Comparison of ENCODE assay signal across 11 cellular contexts in genomic region chr6:137680678-137681346, GRCh38.
DNase-seq lines count a peak whose midpoint lies in the region; ATAC-seq and TF ChIP-seq lines count a peak whose summit lies in the region.
"Had no signal": no experiment of that assay in that cellular context is flagged by ENCODE, and none has a peak within 500 bp of the region (broad histone marks: within the 10 kb centered on the region; RNA-seq: fewer than 3 reads in every experiment).

No MANE protein-coding gene starts in this region.

- H3K9me3 ChIP-seq in effector memory CD4-positive, alpha-beta T cell (ENCODE audit: control insufficient read depth, low read length), result no peaks in the 10 kb centered on the region
- H3K9me3 ChIP-seq in heart right ventricle, result peaks cover 0 to 2% (median 0%) of the 10 kb centered on the region in 11 donors

- H3K27me3 ChIP-seq in effector memory CD4-positive, alpha-beta T cell (replicated peaks; ENCODE audit: control insufficient read depth, insufficient read depth, low read length, poor library complexity, severe bottlenecking), result no peaks in the 10 kb centered on the region
- no peaks in the 10 kb centered on the region for H3K27me3 ChIP-seq in heart right ventricle

- H3K4me1 ChIP-seq in effector memory CD4-positive, alpha-beta T cell (ENCODE audit: control insufficient read depth, insufficient read depth, low read length, poor library complexity, severe bottlenecking), result peaks cover 3% of the 10 kb centered on the region
- peaks cover 0 to 27% (median 0%) of the 10 kb centered on the region in 9 donors for H3K4me1 ChIP-seq in heart right ventricle

- H3K4me3 ChIP-seq in fibroblast of the aortic adventitia (ENCODE audit: low read depth, low read length), result no peak overlapping the region
- no peak overlapping the region for H3K4me3 ChIP-seq in effector memory CD4-positive, alpha-beta T cell (ENCODE audit: insufficient read depth, low read depth, low read length, poor library complexity, severe bottlenecking)
- H3K4me3 ChIP-seq in heart right ventricle, result no peak overlapping the region

- peaks cover 61% of the 10 kb centered on the region for H3K4me1 Mint-ChIP-seq in T-helper 1 cell treated with Interleukin-12 subunit alpha and Interleukin-12 subunit beta and Interleukin-4 antibody, amounts not matched to agents 30 μg/mL and 1 μg/mL, for 36 hours (ENCODE audit: low read depth)
- H3K4me1 Mint-ChIP-seq: endodermal cell, H9 had no signal

- in situ Hi-C loops in Caki2 (cut with HindIII; ENCODE audit: low pct_unique_long_range_greater_than_20kb, low sequenced_read_pairs), result no loop called here

- peak overlapping the region; percentile 76 for H3K27ac Mint-ChIP-seq in T-helper 1 cell treated with Interleukin-12 subunit alpha and Interleukin-12 subunit beta and Interleukin-4 antibody, amounts not matched to agents 30 μg/mL and 1 μg/mL, for 36 hours
- H3K27ac Mint-ChIP-seq: endodermal cell, H9 had no signal

- peaks cover 9% of the 10 kb centered on the region for H3K36me3 Mint-ChIP-seq in T-helper 1 cell treated with Interleukin-12 subunit alpha and Interleukin-12 subunit beta and Interleukin-4 antibody, amounts not matched to agents 30 μg/mL and 1 μg/mL, for 36 hours (ENCODE audit: low read depth)

- TF ChIP-seq CTCF in fibroblast of the aortic adventitia (IDR thresholded peaks at IDR 0.05; ENCODE audit: insufficient read depth, low read length), result no peak
- no peak for TF ChIP-seq CTCF in heart right ventricle (IDR thresholded peaks at IDR 0.05)

- intact Hi-C loops in heart right ventricle (cut with DNase I), result no loop called here

- WGBS in heart right ventricle, 2 donors, result 59 to 71% methylated on average over 4 of the region's 4 CpGs

- H3K4me3 Mint-ChIP-seq in T-helper 1 cell treated with Interleukin-12 subunit alpha and Interleukin-12 subunit beta and Interleukin-4 antibody, amounts not matched to agents 30 μg/mL and 1 μg/mL, for 36 hours, result peak overlapping the region; percentile 22
- H3K4me3 Mint-ChIP-seq: endodermal cell, H9 had no signal

- H3K27me3 Mint-ChIP-seq in T-helper 1 cell treated with Interleukin-12 subunit alpha and Interleukin-12 subunit beta and Interleukin-4 antibody, amounts not matched to agents 30 μg/mL and 1 μg/mL, for 36 hours (ENCODE audit: low read depth), result no peaks in the 10 kb centered on the region

- H3K27ac ChIP-seq in effector memory CD4-positive, alpha-beta T cell (ENCODE audit: insufficient read depth, low read length, poor library complexity, severe bottlenecking), result no peak overlapping the region
- no peak overlapping the region for H3K27ac ChIP-seq in heart right ventricle

- peaks cover 3% of the 10 kb centered on the region for H3K9me3 Mint-ChIP-seq in T-helper 1 cell treated with Interleukin-12 subunit alpha and Interleukin-12 subunit beta and Interleukin-4 antibody, amounts not matched to agents 30 μg/mL and 1 μg/mL, for 36 hours

- peak; percentile 78 for DNase-seq in Caki2 (ENCODE audit: low read depth)
- DNase-seq in H4 (ENCODE audit: low spot score), result peak; percentile 51
- peak; percentile 42 for DNase-seq in fibroblast of the aortic adventitia (ENCODE audit: low read depth)
- no peak for DNase-seq in T-helper 9 cell
- no peak for DNase-seq in effector memory CD4-positive, alpha-beta T cell
- no peak for DNase-seq in heart right ventricle
- DNase-seq in stimulated activated CD4-positive, alpha-beta T cell treated with anti-CD3 and anti-CD28 coated beads, Interleukin-15, amount 100 ng/mL, for 24 hours, result no peak
- DNase-seq: endodermal cell, H9, occipital lobe had no signal

- ATAC-seq in heart right ventricle, result no peak

- no peaks in the 10 kb centered on the region for H3K36me3 ChIP-seq in effector memory CD4-positive, alpha-beta T cell (ENCODE audit: control insufficient read depth, insufficient read depth, low read length)
- no peaks in the 10 kb centered on the region for H3K36me3 ChIP-seq in heart right ventricle

Comparison
In these comparisons a context has a peak if more than half of its experiments do, and no peak if none do; other contexts are left out.
1. DNase-seq: peak in Caki2 (single experiment), H4 (single experiment) and fibroblast of the aortic adventitia (single experiment); none in T-helper 9 cell (single experiment), effector memory CD4-positive, alpha-beta T cell (0 of 3), heart right ventricle (0 of 2) and stimulated activated CD4-positive, alpha-beta T cell treated with anti-CD3 and anti-CD28 coated beads, Interleukin-15, amount 100 ng/mL, for 24 hours (single experiment).